Comparison of ENCODE assay signal across 20 cellular contexts in the genomic region with DNA sequence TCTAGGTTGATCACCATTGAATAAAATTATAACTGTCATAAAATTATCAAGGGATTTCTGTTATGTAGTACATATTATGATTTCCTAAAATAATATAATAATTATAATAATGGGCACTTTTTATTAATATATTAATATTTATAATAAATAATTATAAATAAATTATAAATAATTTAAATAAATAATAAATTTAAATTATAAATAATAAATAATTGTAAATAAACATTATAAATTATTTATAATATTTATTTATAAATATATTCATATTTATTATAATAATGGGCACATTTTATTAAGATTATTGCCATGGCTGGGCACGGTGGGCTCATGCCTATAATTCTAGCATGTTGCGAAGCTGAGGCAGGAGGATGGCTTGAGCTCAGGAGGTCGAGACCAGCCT.
"Had no signal": no experiment of that assay in that cellular context is flagged by ENCODE, and none has a peak within 500 bp of the region (broad histone marks: within the 10 kb centered on the region; RNA-seq: fewer than 3 reads in every experiment).

No MANE protein-coding gene starts in this region.

- H3K4me1 ChIP-seq: testis had no signal

- FAIRE-seq: endothelial cell of umbilical vein had no signal

- H3K27me3 ChIP-seq: foreskin keratinocyte, hepatocyte, testis, tibial nerve had no signal

- H3K27me3 Mint-ChIP-seq: dendritic cell treated with granulocyte-macrophage colony-stimulating factor and Interleukin-4, amounts not matched to agents 40 ng/mL and 50 ng/mL, for 4 days; stimulated activated naive B cell treated with anti-CD40 and anti-IgM and Interleukin-4, amounts not matched to agents 10 μg/mL and 1 μg/mL and 100 μg/mL, for 72 hours; stimulated activated naive CD8-positive, alpha-beta T cell treated with anti-CD3 and anti-CD28 coated beads, Interleukin-15, amount 100 ng/mL, for 72 hours had no signal

- H3K4me2 ChIP-seq: hepatocyte had no signal

- H3K27ac Mint-ChIP-seq: dendritic cell treated with granulocyte-macrophage colony-stimulating factor and Interleukin-4, amounts not matched to agents 40 ng/mL and 50 ng/mL, for 4 days; nephron; stimulated activated naive B cell treated with anti-CD40 and anti-IgM and Interleukin-4, amounts not matched to agents 10 μg/mL and 1 μg/mL and 100 μg/mL, for 72 hours; stimulated activated naive CD8-positive, alpha-beta T cell treated with anti-CD3 and anti-CD28 coated beads, Interleukin-15, amount 100 ng/mL, for 72 hours had no signal

- H3K4me3 Mint-ChIP-seq: dendritic cell treated with granulocyte-macrophage colony-stimulating factor and Interleukin-4, amounts not matched to agents 40 ng/mL and 50 ng/mL, for 4 days; nephron; stimulated activated naive B cell treated with anti-CD40 and anti-IgM and Interleukin-4, amounts not matched to agents 10 μg/mL and 1 μg/mL and 100 μg/mL, for 72 hours; stimulated activated naive CD8-positive, alpha-beta T cell treated with anti-CD3 and anti-CD28 coated beads, Interleukin-15, amount 100 ng/mL, for 72 hours had no signal

- DNase-seq: erythroblast; foreskin keratinocyte; head of caudate nucleus; left colon; left ventricle myocardium superior; mesenchymal stem cell; midbrain; posterior cingulate gyrus; stimulated activated CD4-positive, alpha-beta T cell treated with anti-CD3 and anti-CD28 coated beads, Interleukin-2, amount 100 ng/mL, for 24 hours; stimulated activated CD4-positive, alpha-beta T cell treated with anti-CD3 and anti-CD28 coated beads, Interleukin-4, amount 100 ng/mL, for 4 hours; stimulated activated naive B cell treated with anti-CD40 and anti-IgM and Interleukin-4, amounts not matched to agents 10 μg/mL and 1 μg/mL and 100 μg/mL, for 72 hours; stimulated activated naive CD8-positive, alpha-beta T cell treated with anti-CD3 and anti-CD28 coated beads, Interleukin-15, amount 100 ng/mL, for 72 hours; testis had no signal

- H3K4me3 ChIP-seq: hepatocyte, lung, testis, tibial nerve had no signal

- H2AFZ ChIP-seq: hepatocyte had no signal

- H3K9me3 Mint-ChIP-seq: dendritic cell treated with granulocyte-macrophage colony-stimulating factor and Interleukin-4, amounts not matched to agents 40 ng/mL and 50 ng/mL, for 4 days had no signal

- H3K9me3 ChIP-seq: testis had no signal

- ATAC-seq: foreskin keratinocyte; left colon; left ventricle myocardium superior; sciatic nerve; stimulated activated naive B cell treated with anti-CD40 and anti-IgM and Interleukin-4, amounts not matched to agents 10 μg/mL and 1 μg/mL and 100 μg/mL, for 72 hours; stimulated activated naive CD8-positive, alpha-beta T cell treated with anti-CD3 and anti-CD28 coated beads, Interleukin-15, amount 100 ng/mL, for 72 hours had no signal

- H3K27ac ChIP-seq: foreskin keratinocyte, hepatocyte, testis had no signal

- H3K36me3 ChIP-seq: tibial nerve had no signal
